In the genomic region with DNA sequence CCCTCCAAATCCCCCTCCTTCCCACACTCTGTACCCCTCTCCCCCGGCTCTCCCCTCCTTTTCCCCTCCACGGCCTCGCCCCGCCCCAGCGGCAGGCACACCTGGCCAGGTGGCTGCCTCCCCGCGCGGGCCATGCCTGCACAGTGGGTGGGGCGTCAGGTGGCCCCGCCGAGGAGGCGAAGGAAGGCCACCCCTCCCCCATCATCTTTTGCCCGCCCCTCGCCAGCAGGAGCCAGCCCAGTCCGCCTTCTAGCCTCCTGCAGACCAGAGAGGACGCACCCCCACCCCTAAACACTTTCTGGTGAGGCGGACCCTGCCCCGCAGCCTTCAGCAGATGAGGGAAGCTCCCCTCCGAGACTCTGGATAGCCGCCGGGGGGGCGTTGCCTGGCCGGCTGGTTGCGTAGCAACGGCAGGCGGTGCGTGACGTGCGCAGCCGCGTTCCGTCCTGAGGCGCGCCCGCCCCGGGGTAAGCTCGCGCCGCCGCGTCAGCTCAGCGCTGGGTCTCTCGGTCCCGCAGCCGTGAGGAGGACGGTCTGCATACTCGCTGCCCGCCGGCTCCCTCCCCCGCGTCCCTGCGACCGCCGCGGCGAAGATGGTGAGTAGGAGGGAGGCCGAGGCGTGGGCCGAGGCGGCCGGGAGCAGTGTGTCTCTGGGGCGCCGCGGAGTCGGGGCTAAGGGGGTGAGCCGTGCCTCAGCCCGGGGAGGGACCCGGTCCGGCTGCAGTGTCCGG, we compare ENCODE assay signal across 1 cellular context.
TF ChIP-seq lines count a peak whose summit lies in the region.

A gene (plus strand): TSS at position 460 of the 731 bp plus-strand sequence. CDS start 134 bp downstream, at position 594.

TF ChIP-seq in A549, 52 proteins besides CTCF, POLR2A, EP300 and RAD21 (continued from another document):
- TF ChIP-seq RFX5 (IDR thresholded peaks at IDR 0.05) (peak; percentile 73), JUNB (IDR thresholded peaks at IDR 0.05) (no peak), POLR2AphosphoS2 (conservative IDR thresholded peaks at IDR 0.05; ENCODE audit: low read length) (no peak), CHD2 (IDR thresholded peaks at IDR 0.05; ENCODE audit: low read length, partially characterized antibody) (peak; percentile 44), NPAS2 (CRISPR knock-in tag; IDR thresholded peaks at IDR 0.05; ENCODE audit: borderline replicate concordance) (no peak)
- TF ChIP-seq, protein P1, sequence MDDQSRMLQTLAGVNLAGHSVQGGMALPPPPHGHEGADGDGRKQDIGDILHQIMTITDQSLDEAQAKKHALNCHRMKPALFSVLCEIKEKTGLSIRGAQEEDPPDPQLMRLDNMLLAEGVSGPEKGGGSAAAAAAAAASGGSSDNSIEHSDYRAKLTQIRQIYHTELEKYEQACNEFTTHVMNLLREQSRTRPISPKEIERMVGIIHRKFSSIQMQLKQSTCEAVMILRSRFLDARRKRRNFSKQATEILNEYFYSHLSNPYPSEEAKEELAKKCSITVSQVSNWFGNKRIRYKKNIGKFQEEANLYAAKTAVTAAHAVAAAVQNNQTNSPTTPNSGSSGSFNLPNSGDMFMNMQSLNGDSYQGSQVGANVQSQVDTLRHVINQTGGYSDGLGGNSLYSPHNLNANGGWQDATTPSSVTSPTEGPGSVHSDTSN (IDR thresholded peaks at IDR 0.05): 0 out of 2 replicates have a peak, but pooled peaks have one; percentile 50
